ENCODE assay signal across 8 cellular contexts in the genomic region with DNA sequence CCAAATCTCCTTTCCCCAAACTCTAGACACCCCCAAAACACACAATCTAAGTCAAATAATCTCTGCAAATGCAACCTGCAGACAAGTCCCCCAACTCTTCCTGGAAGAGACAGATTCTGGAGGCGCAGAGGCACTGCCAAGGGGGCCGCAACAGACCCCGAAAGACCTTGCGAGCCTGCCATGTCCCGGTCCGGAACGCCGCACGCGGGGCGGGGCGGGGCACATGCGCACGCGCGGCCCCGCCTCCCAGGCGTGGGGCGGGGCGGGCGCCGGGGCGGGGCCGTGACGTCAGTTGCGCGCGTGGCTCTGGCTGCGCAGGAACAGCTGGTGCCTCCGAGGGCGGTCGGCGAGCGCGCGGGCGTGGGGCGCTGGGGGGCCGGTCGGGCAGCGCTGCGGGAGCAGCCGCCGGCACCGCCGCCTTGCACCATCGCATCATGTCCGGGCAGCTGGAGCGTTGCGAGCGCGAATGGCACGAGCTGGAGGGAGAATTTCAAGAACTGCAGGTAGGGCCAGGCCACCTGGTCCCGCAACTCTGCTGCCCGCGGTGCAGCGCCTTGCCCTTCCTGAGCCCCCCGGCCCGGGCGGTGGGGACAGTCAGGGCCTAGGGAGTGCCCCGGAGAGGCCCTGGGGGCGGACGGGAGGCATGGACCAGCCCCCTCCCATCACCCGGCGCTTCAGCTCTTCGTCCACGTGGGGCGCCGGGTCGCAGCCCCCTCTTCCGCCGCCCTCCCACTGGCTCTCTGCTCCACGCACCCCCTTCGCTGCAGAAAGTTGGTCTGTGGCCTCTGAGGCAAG. TPM values are rescaled to one million over a fixed set of nuclear protein-coding genes. Genes with fewer than 3 reads are reported as not detected.
DNase-seq lines count a peak whose midpoint lies in the region; ATAC-seq and TF ChIP-seq lines count a peak whose summit lies in the region.

A gene (plus strand): TSS at position 291 of the 795 bp plus-strand sequence. CDS start 144 bp downstream, at position 435.

- peaks cover 5% of the 10 kb centered on the region for H3K9me3 ChIP-seq in mammary epithelial cell (replicated peaks; ENCODE audit: insufficient read depth, low read length)

- H3K4me3 ChIP-seq in WI38 (ENCODE audit: low read depth, low read length) (peak within 1 kb of the TSS; percentile 92), mammary epithelial cell (replicated peaks in 1 of 3; ENCODE audit: insufficient read depth in 1 of 3, low read depth in 2 of 3, low read length in 3 of 3) (peak within 1 kb of the TSS; percentile 88 to 98 (median 92))

- peak within 1 kb of the TSS; percentile 93 for H3K9ac ChIP-seq in mammary epithelial cell (ENCODE audit: insufficient read depth, low read length)

- H3K27ac ChIP-seq in mammary epithelial cell (ENCODE audit: insufficient read depth, low read depth, low read length) = peak within 1 kb of the TSS; percentile 87

- peak within 1 kb of the TSS; percentile 92 for H2AFZ ChIP-seq in mammary epithelial cell (ENCODE audit: low read depth, low read length)

- CTCF ChIA-PET in mammary epithelial cell (lab: Charles Lee; ENCODE audit: low non-redundant PET) = interaction anchor here (1.0 kb wide), 1 partner anchor 81 kb away, joined by 3 read pairs; no protein-coding TSS in a partner anchor

- no peaks in the 10 kb centered on the region for H3K36me3 ChIP-seq in mammary epithelial cell (ENCODE audit: insufficient read depth, low read length)

- peak within 1 kb of the TSS; percentile 98 for H3K4me2 ChIP-seq in mammary epithelial cell (ENCODE audit: insufficient read depth, low read depth, low read length)

- BruUV-seq in mammary epithelial cell (replicated peaks; lab: Mats Ljungman, UMichigan) = no TSS peak

- H3K27me3 ChIP-seq in mammary epithelial cell (ENCODE audit: insufficient read depth, low read length) = no peaks in the 10 kb centered on the region

- WGBS in mammary epithelial cell (ENCODE audit: low coverage, missing lambda C conversion rate) = 0% methylated on average over 15 of the region's 74 CpGs

- H3K4me1 ChIP-seq in mammary epithelial cell (ENCODE audit: insufficient read depth, low read length) = peaks cover 10% of the 10 kb centered on the region

- intact Hi-C loops in mammary epithelial cell (cut with micrococcal nuclease) = no loop called here

- H3K79me2 ChIP-seq in mammary epithelial cell (ENCODE audit: insufficient read depth, low read length) = peaks cover 37% of the 10 kb centered on the region

- in situ Hi-C loops in mammary epithelial cell (cut with MboI; ENCODE audit: low sequenced_read_pairs in 2 of 2) = no loop called here

- H4K20me1 ChIP-seq in mammary epithelial cell (ENCODE audit: insufficient read depth, low read length) = no peaks in the 10 kb centered on the region

- DNase-seq in NCI-H2029 (lab: John Stamatoyannopoulos, UW) (peak; percentile 39), NCI-H2029 treated with DMSO at 0.1 percent for 48 hours (lab: John Stamatoyannopoulos, UW) (no peak), NCI-H1092 (lab: John Stamatoyannopoulos, UW) (peak; percentile 26), mammary epithelial cell (peak; percentile 58), inferior parietal cortex (ENCODE audit: extremely low spot score) (peak; percentile 81)
- peak; percentile 84 for DNase-seq in stimulated activated CD4-positive, alpha-beta T cell treated with anti-CD3 and anti-CD28 coated beads, Interleukin-12 subunit alpha, Interleukin-12 subunit beta, amount 100 ng/mL, for 4 hours

- peak; percentile 77 for ATAC-seq in HG02588 (IDR thresholded peaks at IDR 0.05; ENCODE audit: unreplicated experiment)

- no peak for TF ChIP-seq CTCF in WI38 (IDR thresholded peaks at IDR 0.05; ENCODE audit: low read depth, low read length)
- no peak for TF ChIP-seq CTCF in mammary epithelial cell (conservative IDR thresholded peaks at IDR 0.05 in 1 of 2, IDR thresholded peaks at IDR 0.05 in 1 of 2; ENCODE audit: extremely low read depth in 1 of 2, insufficient read depth in 1 of 2, low read depth in 1 of 2, low read length in 2 of 2)

- dilution Hi-C loops in mammary epithelial cell (cut with HindIII; ENCODE audit: low sequenced_read_pairs) = no loop called here

RNA-seq across cellular contexts. Expression of the gene that starts here (rescaled TPM):
- 10 to 100 TPM; 15.8 to 19.5 TPM for total RNA-seq in mammary epithelial cell
- 10.6 TPM for polyA plus RNA-seq in mammary epithelial cell
- polyA minus RNA-seq in mammary epithelial cell = 33.7 TPM
